Comparison of ENCODE assay signal across 9 cellular contexts in the genomic region with DNA sequence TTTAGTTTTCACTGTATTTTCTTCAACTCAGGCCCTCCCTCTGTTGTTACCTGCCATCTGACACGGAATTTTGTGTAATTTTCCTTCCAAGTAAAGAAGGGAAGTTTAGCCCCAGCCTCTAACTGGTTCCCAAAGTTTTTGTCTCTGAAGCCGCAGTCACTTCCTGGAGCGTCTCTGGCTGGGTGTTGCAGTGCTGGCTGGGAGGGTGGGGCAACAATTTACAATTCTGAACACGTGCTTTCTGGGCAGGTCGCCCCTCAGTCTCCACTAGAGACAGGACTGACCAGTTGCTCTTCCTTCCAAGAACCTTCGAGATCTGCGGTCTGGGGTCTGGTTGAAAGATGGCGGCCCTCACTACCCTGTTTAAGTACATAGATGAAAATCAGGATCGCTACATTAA. TPM values are rescaled to one million over a fixed set of nuclear protein-coding genes. Genes with fewer than 3 reads are reported as not detected.
DNase-seq lines count a peak whose midpoint lies in the region; ATAC-seq and TF ChIP-seq lines count a peak whose summit lies in the region.
"Had no signal": no experiment of that assay in that cellular context is flagged by ENCODE, and none has a peak within 500 bp of the region (broad histone marks: within the 10 kb centered on the region; RNA-seq: fewer than 3 reads in every experiment).

No MANE protein-coding gene starts in this region.

- no peaks in the 10 kb centered on the region for H3F3A ChIP-seq in PC-9 (ENCODE audit: insufficient read depth, low read depth)

- 0 out of 2 replicates have a peak, but pooled peaks cover 14% of the 10 kb centered on the region for H3K36me3 ChIP-seq in PC-9 (ENCODE audit: low read depth)
- H3K36me3 ChIP-seq in skeletal muscle satellite cell (ENCODE audit: insufficient read depth, low read length): peaks cover 21% of the 10 kb centered on the region

- peaks cover 40% of the 10 kb centered on the region for H3K4me1 Mint-ChIP-seq in activated naive CD8-positive, alpha-beta T cell treated with anti-CD3 and anti-CD28 coated beads for 36 hours

- H3K79me2 ChIP-seq in PC-9 (ENCODE audit: low read depth): peaks cover 31% of the 10 kb centered on the region

- no TSS peak for BruUV-seq in PC-9 (replicated peaks; lab: Mats Ljungman, UMichigan)

- H2AFZ ChIP-seq in PC-9: no peak overlapping the region

- ATAC-seq in GM18517 (IDR thresholded peaks at IDR 0.05; ENCODE audit: unreplicated experiment) (peak; percentile 49), HG02938 (IDR thresholded peaks at IDR 0.05; ENCODE audit: unreplicated experiment) (peak; percentile 38), left ventricle myocardium superior (no peak), SK-N-SH treated with all-trans-retinoic acid at 6 μM for 48 hours (no peak)

- H3K9ac ChIP-seq in skeletal muscle satellite cell (ENCODE audit: low read depth, low read length): no peak overlapping the region

- H3K9me3 ChIP-seq in PC-9 (ENCODE audit: insufficient read depth, low read depth) (no peaks in the 10 kb centered on the region), skeletal muscle satellite cell (replicated peaks; ENCODE audit: low read length) (no peaks in the 10 kb centered on the region)
- H3K9me3 ChIP-seq: ascending aorta had no signal

- H3K27ac ChIP-seq in PC-9: no peak overlapping the region
- H3K27ac ChIP-seq: ascending aorta had no signal

- H3K4me2 ChIP-seq in PC-9 (peak overlapping the region; percentile 15; the same call in 1 of the 2 replicates), skeletal muscle satellite cell (ENCODE audit: low read length) (peak overlapping the region; percentile 72)

- 0 out of 2 replicates have a peak, but pooled peaks cover 2% of the 10 kb centered on the region for H4K20me1 ChIP-seq in PC-9 (ENCODE audit: insufficient read depth)

- DNase-seq in PC-9: peak; percentile 43 to 75
- DNase-seq in activated naive CD8-positive, alpha-beta T cell treated with anti-CD3 and anti-CD28 coated beads for 36 hours: peak; percentile 65
- DNase-seq in left ventricle myocardium superior: peak; percentile 57
- no peak for DNase-seq in NCI-H2107 (lab: John Stamatoyannopoulos, UW)

- CTCF ChIA-PET in PC-9 (lab: Charles Lee): no interaction called here

- intact Hi-C loops in PC-9 (cut with micrococcal nuclease; ENCODE audit: unreplicated experiment) (loop anchor here (2.0 to 5.0 kb wide), 3 partner anchors 43 to 302 kb away; partner anchors contain the start of gene CYB5A), left ventricle myocardium superior (cut with micrococcal nuclease) (no loop called here)

- H3K27ac Mint-ChIP-seq in activated naive CD8-positive, alpha-beta T cell treated with anti-CD3 and anti-CD28 coated beads for 36 hours: peak overlapping the region; percentile 100

- H3K9me2 ChIP-seq in PC-9 (ENCODE audit: insufficient read depth): no peaks in the 10 kb centered on the region

- H3K27me3 ChIP-seq in PC-9 (ENCODE audit: insufficient read depth, low read depth) (no peaks in the 10 kb centered on the region), skeletal muscle satellite cell (ENCODE audit: control insufficient read depth, insufficient read depth, low read length) (no peaks in the 10 kb centered on the region)
- H3K27me3 ChIP-seq: ascending aorta had no signal

- H3K9me3 Mint-ChIP-seq in activated naive CD8-positive, alpha-beta T cell treated with anti-CD3 and anti-CD28 coated beads for 36 hours: no peaks in the 10 kb centered on the region

- no peak for TF ChIP-seq CTCF in PC-9 (conservative IDR thresholded peaks at IDR 0.05)

- H3K4me3 Mint-ChIP-seq in activated naive CD8-positive, alpha-beta T cell treated with anti-CD3 and anti-CD28 coated beads for 36 hours: peak overlapping the region; percentile 98

- peaks cover 50% of the 10 kb centered on the region for H3K36me3 Mint-ChIP-seq in activated naive CD8-positive, alpha-beta T cell treated with anti-CD3 and anti-CD28 coated beads for 36 hours

- H3K4me3 ChIP-seq in PC-9 (no peak overlapping the region), skeletal muscle satellite cell (ENCODE audit: low read length) (no peak overlapping the region)

- H3K4me1 ChIP-seq in PC-9 (replicated peaks; ENCODE audit: insufficient read depth): peaks cover 8% of the 10 kb centered on the region
- H3K4me1 ChIP-seq in skeletal muscle satellite cell (ENCODE audit: control insufficient read depth, insufficient read depth, low read length): peaks cover 26% of the 10 kb centered on the region

- no peaks in the 10 kb centered on the region for H3K27me3 Mint-ChIP-seq in activated naive CD8-positive, alpha-beta T cell treated with anti-CD3 and anti-CD28 coated beads for 36 hours

- POLR2A ChIA-PET in PC-9 (lab: Charles Lee; ENCODE audit: unreplicated experiment): no interaction called here

TF ChIP-seq in SK-N-SH treated with all-trans-retinoic acid at 6 μM for 48 hours, 23 proteins besides CTCF, POLR2A, EP300 and RAD21 (continues in another document):
- TF ChIP-seq OSR1 (CRISPR knock-in tag; IDR thresholded peaks at IDR 0.05): no peak
- no peak for TF ChIP-seq ZC3H10 (CRISPR knock-in tag; IDR thresholded peaks at IDR 0.05)
- TF ChIP-seq ZNF70 (CRISPR knock-in tag; IDR thresholded peaks at IDR 0.05): no peak
- TF ChIP-seq, protein P1, sequence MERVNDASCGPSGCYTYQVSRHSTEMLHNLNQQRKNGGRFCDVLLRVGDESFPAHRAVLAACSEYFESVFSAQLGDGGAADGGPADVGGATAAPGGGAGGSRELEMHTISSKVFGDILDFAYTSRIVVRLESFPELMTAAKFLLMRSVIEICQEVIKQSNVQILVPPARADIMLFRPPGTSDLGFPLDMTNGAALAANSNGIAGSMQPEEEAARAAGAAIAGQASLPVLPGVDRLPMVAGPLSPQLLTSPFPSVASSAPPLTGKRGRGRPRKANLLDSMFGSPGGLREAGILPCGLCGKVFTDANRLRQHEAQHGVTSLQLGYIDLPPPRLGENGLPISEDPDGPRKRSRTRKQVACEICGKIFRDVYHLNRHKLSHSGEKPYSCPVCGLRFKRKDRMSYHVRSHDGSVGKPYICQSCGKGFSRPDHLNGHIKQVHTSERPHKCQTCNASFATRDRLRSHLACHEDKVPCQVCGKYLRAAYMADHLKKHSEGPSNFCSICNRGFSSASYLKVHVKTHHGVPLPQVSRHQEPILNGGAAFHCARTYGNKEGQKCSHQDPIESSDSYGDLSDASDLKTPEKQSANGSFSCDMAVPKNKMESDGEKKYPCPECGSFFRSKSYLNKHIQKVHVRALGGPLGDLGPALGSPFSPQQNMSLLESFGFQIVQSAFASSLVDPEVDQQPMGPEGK (CRISPR knock-in tag; IDR thresholded peaks at IDR 0.05; ENCODE audit: borderline replicate concordance): no peak
- no peak for TF ChIP-seq ESRRG (CRISPR knock-in tag; IDR thresholded peaks at IDR 0.05)
- no peak for TF ChIP-seq TSHZ2 (CRISPR knock-in tag; IDR thresholded peaks at IDR 0.05)
- no peak for TF ChIP-seq ZFP3 (CRISPR knock-in tag; IDR thresholded peaks at IDR 0.05)
- TF ChIP-seq TCF4 (CRISPR knock-in tag; IDR thresholded peaks at IDR 0.05; ENCODE audit: borderline replicate concordance): no peak
- no peak for TF ChIP-seq ARNTL (CRISPR knock-in tag; IDR thresholded peaks at IDR 0.05; ENCODE audit: borderline replicate concordance, low read depth)
- no peak for TF ChIP-seq ZNF565 (CRISPR knock-in tag; conservative IDR thresholded peaks at IDR 0.05; ENCODE audit: low read depth)
- no peak for TF ChIP-seq PPARA (CRISPR knock-in tag; IDR thresholded peaks at IDR 0.05; ENCODE audit: borderline replicate concordance)
- no peak for TF ChIP-seq SNAI2 (CRISPR knock-in tag; IDR thresholded peaks at IDR 0.05)
- TF ChIP-seq ZNF8 (CRISPR knock-in tag; IDR thresholded peaks at IDR 0.05): no peak

RNA-seq across cellular contexts. Expression of gene CNDP2, which starts 3.5 kb away (rescaled TPM):
- 161 and 183 TPM in 2 replicates for total RNA-seq in PC-9 (2021)
- 100 to 1,000 TPM; 201 to 207 TPM for total RNA-seq in activated naive CD8-positive, alpha-beta T cell treated with anti-CD3 and anti-CD28 coated beads for 36 hours
- total RNA-seq in left ventricle myocardium superior: 63.5 TPM
- 46.1 and 47.2 TPM in 2 replicates for total RNA-seq in skeletal muscle satellite cell (2012; rRNA removed)

RNA-seq across cellular contexts. Expression of gene CNDP1, which starts 34.7 kb away (rescaled TPM):
- not detected in 2 replicates for total RNA-seq in PC-9 (2021)
- total RNA-seq in activated naive CD8-positive, alpha-beta T cell treated with anti-CD3 and anti-CD28 coated beads for 36 hours: not detected
- total RNA-seq in left ventricle myocardium superior: not detected
- total RNA-seq in skeletal muscle satellite cell (2012; rRNA removed): not detected in 2 replicates
- total RNA-seq: ascending aorta had no signal

RNA-seq across cellular contexts. Expression of gene DIPK1C, which starts 42.5 kb away (rescaled TPM):
- total RNA-seq in PC-9 (2021) (not detected in 2 replicates), left ventricle myocardium superior (6.3 TPM)
- not detected for total RNA-seq in activated naive CD8-positive, alpha-beta T cell treated with anti-CD3 and anti-CD28 coated beads for 36 hours
- total RNA-seq in skeletal muscle satellite cell (2012; rRNA removed): not detected in 2 replicates
- total RNA-seq: ascending aorta had no signal

Comparison
In these comparisons a context has a peak if more than half of its experiments do, and no peak if none do; other contexts are left out.
1. ATAC-seq: peak in GM18517 (single experiment) and HG02938 (single experiment); none in left ventricle myocardium superior (single experiment) and SK-N-SH treated with all-trans-retinoic acid at 6 μM for 48 hours (single experiment).